8 cellular contexts compared by ENCODE assay signal in the genomic region with DNA sequence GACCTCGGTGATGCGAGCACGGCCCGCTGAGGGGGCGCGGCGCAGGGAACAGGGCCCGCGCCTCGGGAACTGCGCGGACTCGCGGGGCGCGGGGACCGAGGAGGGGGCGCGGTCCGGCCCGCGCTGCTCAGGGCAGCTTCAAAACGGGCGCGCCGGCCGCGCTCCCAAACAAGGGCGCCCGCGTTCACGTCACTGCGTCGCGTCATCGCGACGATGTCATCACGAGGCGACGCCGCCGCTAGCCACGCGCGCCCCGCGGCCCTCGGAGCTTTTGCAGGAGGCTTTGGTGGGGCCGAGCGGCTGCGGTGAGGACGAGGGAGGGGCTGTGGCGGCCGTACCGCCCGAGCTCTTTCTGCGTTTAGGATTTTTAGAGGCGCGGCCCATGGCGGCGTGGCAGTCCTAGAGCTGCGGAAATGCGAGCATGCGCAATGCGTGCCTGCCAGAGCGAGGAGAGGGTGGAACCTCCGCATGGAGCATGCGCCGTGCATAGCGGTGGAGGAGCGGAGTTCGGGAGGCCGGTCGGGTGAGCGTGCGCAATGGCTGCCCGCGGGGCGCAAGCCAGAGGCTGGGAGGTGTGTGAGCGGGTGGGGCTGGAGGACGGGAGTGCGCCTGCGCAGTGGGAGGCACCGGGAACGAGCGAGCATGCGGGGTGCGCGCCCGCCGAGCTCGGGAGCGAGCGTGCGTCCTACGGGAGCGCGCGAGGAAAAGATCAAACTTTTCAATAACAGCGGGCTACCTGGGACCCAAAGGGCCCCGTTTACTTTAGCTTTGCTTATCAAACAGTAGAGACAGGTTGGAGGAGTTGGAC. TPM values are rescaled to one million over a fixed set of nuclear protein-coding genes. Genes with fewer than 3 reads are reported as not detected.
DNase-seq lines count a peak whose midpoint lies in the region; ATAC-seq and TF ChIP-seq lines count a peak whose summit lies in the region.

A gene with protein sequence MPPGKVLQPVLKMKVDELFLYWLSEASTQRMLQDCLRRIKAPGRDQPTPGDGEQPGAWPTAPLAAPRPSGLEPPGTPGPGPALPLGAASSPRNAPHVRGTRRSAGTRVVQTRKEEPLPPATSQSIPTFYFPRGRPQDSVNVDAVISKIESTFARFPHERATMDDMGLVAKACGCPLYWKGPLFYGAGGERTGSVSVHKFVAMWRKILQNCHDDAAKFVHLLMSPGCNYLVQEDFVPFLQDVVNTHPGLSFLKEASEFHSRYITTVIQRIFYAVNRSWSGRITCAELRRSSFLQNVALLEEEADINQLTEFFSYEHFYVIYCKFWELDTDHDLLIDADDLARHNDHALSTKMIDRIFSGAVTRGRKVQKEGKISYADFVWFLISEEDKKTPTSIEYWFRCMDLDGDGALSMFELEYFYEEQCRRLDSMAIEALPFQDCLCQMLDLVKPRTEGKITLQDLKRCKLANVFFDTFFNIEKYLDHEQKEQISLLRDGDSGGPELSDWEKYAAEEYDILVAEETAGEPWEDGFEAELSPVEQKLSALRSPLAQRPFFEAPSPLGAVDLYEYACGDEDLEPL (minus strand): TSS at position 140 of the 808 bp plus-strand sequence. CDS start 216 bp downstream, outside the sequence.

- 0% methylated on average over 17 of the region's 102 CpGs; no CpG with 5 or more reads in 1 of the 2 experiments for WGBS in IMR-90 (ENCODE audit: extremely low coverage in 2 of 2, insufficient read length in 1 of 2), 2 experiments

- peak within 1 kb of the TSS; percentile 97 for H3K14ac ChIP-seq in IMR-90 (replicated peaks; ENCODE audit: low read depth, low read length)

- H2AFZ ChIP-seq in IMR-90 (replicated peaks; ENCODE audit: low read length, poor library complexity), result peak within 1 kb of the TSS; percentile 98

- peaks cover 0 to 14% of the 10 kb centered on the region in 2 experiments; a peak in 1 of 4 replicates for H3K79me1 ChIP-seq in IMR-90 (ENCODE audit: low read depth in 1 of 2, low read length in 2 of 2)

- H4K8ac ChIP-seq in IMR-90 (ENCODE audit: low read depth in 2 of 2, low read length in 2 of 2), result peak within 1 kb of the TSS; percentile 76 to 98

- peak within 1 kb of the TSS; percentile 95 for H3K56ac ChIP-seq in IMR-90 (ENCODE audit: extremely low read depth, insufficient read depth, low read length)

- CTCF ChIA-PET in CD4-positive, alpha-beta memory T cell (lab: Charles Lee; ENCODE audit: partially characterized antibody), result no interaction called here
- CTCF ChIA-PET in IMR-90 (lab: Yijun Ruan, JAX), result no interaction called here
- CTCF ChIA-PET in naive thymus-derived CD4-positive, alpha-beta T cell (lab: Charles Lee), result no interaction called here

- POLR2A ChIA-PET in CD4-positive, alpha-beta memory T cell (lab: Charles Lee; ENCODE audit: partially characterized antibody), result no interaction called here
- POLR2A ChIA-PET in IMR-90 (lab: Charles Lee; ENCODE audit: unreplicated experiment), result no interaction called here
- POLR2A ChIA-PET in naive thymus-derived CD4-positive, alpha-beta T cell (lab: Charles Lee), result no interaction called here

- H3K4me3 ChIP-seq in CD4-positive, alpha-beta memory T cell (ENCODE audit: low read length in 2 of 2), result peak within 1 kb of the TSS; percentile 29 to 99
- peak within 1 kb of the TSS; percentile 76 for H3K4me3 ChIP-seq in IMR-90 (ENCODE audit: insufficient read depth, low read depth, low read length)
- peak within 1 kb of the TSS; percentile 99 for H3K4me3 ChIP-seq in naive thymus-derived CD4-positive, alpha-beta T cell (ENCODE audit: low read length)

- ATAC-seq in GM21515 (IDR thresholded peaks at IDR 0.05; ENCODE audit: unreplicated experiment), result peak; percentile 92
- ATAC-seq in IMR-90 (ENCODE audit: low read depth), result peak; percentile 99
- peak; percentile 100 for ATAC-seq in esophagus mucosa
- ATAC-seq in naive thymus-derived CD4-positive, alpha-beta T cell, result peak; percentile 93
- ATAC-seq in stimulated activated naive CD8-positive, alpha-beta T cell treated with anti-CD3 and anti-CD28 coated beads, Interleukin-15, Interleukin-2, amounts not matched to agents 100 U/mL and 50 U/mL, for 24 hours, result peak; percentile 96

- peak; percentile 98 to 100 (median 99) for DNase-seq in CD4-positive, alpha-beta memory T cell
- DNase-seq in IMR-90, result peak; percentile 98
- DNase-seq in activated CD8-positive, alpha-beta memory T cell treated with anti-CD3 and anti-CD28 coated beads, Interleukin-2, amount 50 U/mL, for 4 hours, result peak; percentile 97
- peak; percentile 98 to 100 (median 99) for DNase-seq in naive thymus-derived CD4-positive, alpha-beta T cell
- DNase-seq in stimulated activated naive CD8-positive, alpha-beta T cell treated with anti-CD3 and anti-CD28 coated beads, Interleukin-15, Interleukin-2, amounts not matched to agents 100 U/mL and 50 U/mL, for 24 hours, result peak; percentile 99
- no peak for DNase-seq in DMS79 (lab: John Stamatoyannopoulos, UW)

- H3K23ac ChIP-seq in IMR-90 (ENCODE audit: low read depth, low read length), result peak within 1 kb of the TSS; percentile 90; the same call in 1 of the 2 replicates

- peak within 1 kb of the TSS; percentile 85 to 96 (median 91) for H3K4me3 Mint-ChIP-seq in CD4-positive, alpha-beta memory T cell
- H3K4me3 Mint-ChIP-seq in naive thymus-derived CD4-positive, alpha-beta T cell, result peak within 1 kb of the TSS; percentile 84 to 96 (median 93)

- peak within 1 kb of the TSS; percentile 100 for H3K27ac ChIP-seq in CD4-positive, alpha-beta memory T cell (ENCODE audit: low read depth, low read length)
- peak within 1 kb of the TSS; percentile 97 for H3K27ac ChIP-seq in IMR-90 (ENCODE audit: insufficient read depth, low read length)
- H3K27ac ChIP-seq in naive thymus-derived CD4-positive, alpha-beta T cell (ENCODE audit: low read depth, low read length), result peak within 1 kb of the TSS; percentile 100

- peaks cover 0 to 4% of the 10 kb centered on the region in 2 donors for H3K36me3 Mint-ChIP-seq in CD4-positive, alpha-beta memory T cell
- H3K36me3 Mint-ChIP-seq in naive thymus-derived CD4-positive, alpha-beta T cell, result peaks cover 0 to 8% (median 2%) of the 10 kb centered on the region in 5 donors

- H4K91ac ChIP-seq in IMR-90 (ENCODE audit: insufficient read depth, low read depth, low read length), result peak within 1 kb of the TSS; percentile 97

- dilution Hi-C loops in IMR-90 (cut with HindIII; ENCODE audit: low sequenced_read_pairs, unreplicated experiment), result no loop called here

- H3K4me1 Mint-ChIP-seq in CD4-positive, alpha-beta memory T cell, result peaks cover 9 to 11% (median 10%) of the 10 kb centered on the region in 4 donors
- H3K4me1 Mint-ChIP-seq in naive thymus-derived CD4-positive, alpha-beta T cell, result peaks cover 0 to 20% (median 9%) of the 10 kb centered on the region in 7 donors

- no TSS peak for BruUV-seq in IMR-90 (replicated peaks; lab: Mats Ljungman, UMichigan)

- 0 out of 2 replicates have a peak within 1 kb of the TSS, but pooled peaks have one; percentile 49 for H2AK5ac ChIP-seq in IMR-90 (ENCODE audit: low read depth, low read length)

- peak; percentile 90 for TF ChIP-seq POLR2A in IMR-90 (IDR thresholded peaks at IDR 0.05; ENCODE audit: low read depth, low read length)

- H2BK5ac ChIP-seq in IMR-90 (ENCODE audit: low read depth, low read length, poor library complexity, severe bottlenecking), result peak within 1 kb of the TSS; percentile 96

- peaks cover 0 to 1% of the 10 kb centered on the region in 2 donors for H3K27me3 Mint-ChIP-seq in CD4-positive, alpha-beta memory T cell
- H3K27me3 Mint-ChIP-seq in naive thymus-derived CD4-positive, alpha-beta T cell, result peaks cover 0 to 5% (median 0%) of the 10 kb centered on the region in 5 donors

- H3K4me1 ChIP-seq in CD4-positive, alpha-beta memory T cell (ENCODE audit: insufficient read depth, low read length), result peaks cover 6% of the 10 kb centered on the region
- H3K4me1 ChIP-seq in IMR-90 (ENCODE audit: control insufficient read depth, insufficient read depth, low read length), result no peaks in the 10 kb centered on the region
- peaks cover 4 to 5% of the 10 kb centered on the region in 2 donors for H3K4me1 ChIP-seq in naive thymus-derived CD4-positive, alpha-beta T cell (ENCODE audit: control insufficient read depth in 2 of 2, insufficient read depth in 2 of 2, low read length in 2 of 2)

- peak within 1 kb of the TSS; percentile 88 for H2AK9ac ChIP-seq in IMR-90 (replicated peaks; ENCODE audit: low read depth, low read length, poor library complexity)

- H4K5ac ChIP-seq in IMR-90 (ENCODE audit: low read depth, low read length), result peak within 1 kb of the TSS; percentile 91

- H3K27me3 ChIP-seq in CD4-positive, alpha-beta memory T cell (ENCODE audit: insufficient read depth, low read length), result no peaks in the 10 kb centered on the region
- no peaks in the 10 kb centered on the region for H3K27me3 ChIP-seq in IMR-90 (ENCODE audit: control insufficient read depth, insufficient read depth, low read length)
- no peaks in the 10 kb centered on the region for H3K27me3 ChIP-seq in naive thymus-derived CD4-positive, alpha-beta T cell (ENCODE audit: control insufficient read depth in 2 of 2, insufficient read depth in 2 of 2, low read length in 2 of 2)

- H3K4me2 ChIP-seq in IMR-90 (ENCODE audit: low read depth, low read length), result peak within 1 kb of the TSS; percentile 95

- no peaks in the 10 kb centered on the region for H3K9me1 ChIP-seq in IMR-90 (ENCODE audit: insufficient read depth, low read length)

- H2BK15ac ChIP-seq in IMR-90 (ENCODE audit: low read depth, low read length), result no peak within 1 kb of the TSS; the same call in 2 of the 3 replicates

- H3K9me3 ChIP-seq in CD4-positive, alpha-beta memory T cell (ENCODE audit: control insufficient read depth in 1 of 2, low read length in 2 of 2), result no peaks in the 10 kb centered on the region
- no peaks in the 10 kb centered on the region for H3K9me3 ChIP-seq in IMR-90 (ENCODE audit: control insufficient read depth, insufficient read depth, low read length)
- no peaks in the 10 kb centered on the region for H3K9me3 ChIP-seq in naive thymus-derived CD4-positive, alpha-beta T cell (ENCODE audit: control insufficient read depth in 2 of 3, low read length in 3 of 3)

- in situ Hi-C loops in IMR-90 (cut with MboI; ENCODE audit: low sequenced_read_pairs), result no loop called here

- H3K9ac ChIP-seq in IMR-90 (ENCODE audit: low read depth, low read length), result peak within 1 kb of the TSS; percentile 97

- peak within 1 kb of the TSS; percentile 98 for H3K4ac ChIP-seq in IMR-90 (ENCODE audit: low read depth, low read length)

- peak within 1 kb of the TSS; percentile 85; the same call in 1 of the 2 replicates for H3K18ac ChIP-seq in IMR-90 (ENCODE audit: low read depth, low read length)

- TF ChIP-seq CTCF in IMR-90 (conservative IDR thresholded peaks at IDR 0.05; ENCODE audit: low read depth, low read length), result no peak

- no peaks in the 10 kb centered on the region for H4K20me1 ChIP-seq in IMR-90 (ENCODE audit: insufficient read depth, low read length)

- intact Hi-C loops in CD4-positive, alpha-beta memory T cell (cut with micrococcal nuclease), result loop anchor here (1.0 to 10.0 kb wide), 4 partner anchors 30 to 1278 kb away; partner anchors contain the start of genes ASMTL and GTPBP6
- intact Hi-C loops in IMR-90 (cut with micrococcal nuclease), result no loop called here
- intact Hi-C loops in naive thymus-derived CD4-positive, alpha-beta T cell (cut with micrococcal nuclease), result loop anchor here (1.0 to 5.0 kb wide), 11 partner anchors 13 to 1275 kb away; partner anchors contain the start of genes GTPBP6 (in 2 of the 2) and ASMTL (in 1 of the 2)

- H2BK20ac ChIP-seq in IMR-90 (ENCODE audit: low read depth, low read length), result peak within 1 kb of the TSS; percentile 43; the same call in 1 of the 2 replicates

- H3K27ac Mint-ChIP-seq in CD4-positive, alpha-beta memory T cell, result peak within 1 kb of the TSS; percentile 92 to 100 (median 98)
- peak within 1 kb of the TSS; percentile 96 to 99 (median 99) for H3K27ac Mint-ChIP-seq in naive thymus-derived CD4-positive, alpha-beta T cell

- TF ChIP-seq RAD21 in IMR-90 (IDR thresholded peaks at IDR 0.05; ENCODE audit: low read length), result no peak

- H2BK120ac ChIP-seq in IMR-90 (ENCODE audit: low read depth, low read length), result peak within 1 kb of the TSS; percentile 96

- H3K9me3 Mint-ChIP-seq in CD4-positive, alpha-beta memory T cell, result peaks cover 0 to 6% (median 0%) of the 10 kb centered on the region in 8 donors
- H3K9me3 Mint-ChIP-seq in naive thymus-derived CD4-positive, alpha-beta T cell, result peaks cover 0 to 7% (median 0%) of the 10 kb centered on the region in 11 donors

- no peaks in the 10 kb centered on the region for H3K36me3 ChIP-seq in CD4-positive, alpha-beta memory T cell (ENCODE audit: insufficient read depth, low read length)
- no peaks in the 10 kb centered on the region for H3K36me3 ChIP-seq in IMR-90 (ENCODE audit: control insufficient read depth, insufficient read depth, low read length)
- peaks cover 0 to 3% (median 0%) of the 10 kb centered on the region in 3 experiments for H3K36me3 ChIP-seq in naive thymus-derived CD4-positive, alpha-beta T cell (ENCODE audit: control insufficient read depth in 2 of 3, insufficient read depth in 3 of 3, low read length in 3 of 3)

RNA-seq across cellular contexts. Expression of the gene that starts here (rescaled TPM):
- total RNA-seq in CD4-positive, alpha-beta memory T cell, result 10 to 100 TPM; 42.3 to 45.2 TPM
- 1 to 10 TPM; 8.0 to 8.4 TPM for polyA plus RNA-seq in CD4-positive, alpha-beta memory T cell
- total RNA-seq in IMR-90 (2012; rRNA removed) (11.1 and 13.3 TPM in 2 replicates), esophagus mucosa (13.8 TPM)
- 13.2 and 13.7 TPM in 2 replicates for polyA plus RNA-seq in IMR-90 (2012; rRNA removed)
- 9.1 and 13.3 TPM in 2 replicates for polyA plus RNA-seq in IMR-90 (2012; cell fraction: cytosol; rRNA removed)
- 52.7 and 142 TPM in 2 replicates for polyA plus RNA-seq in IMR-90 (2012; cell fraction: nucleus; rRNA removed; ENCODE audit: low replicate concordance)
- 10 to 100 TPM; 24.9 to 53.5 (median 32.5) TPM for total RNA-seq in naive thymus-derived CD4-positive, alpha-beta T cell
- polyA plus RNA-seq in naive thymus-derived CD4-positive, alpha-beta T cell, result 10 to 100 TPM in 1 of 2 donors, 1 to 10 TPM in 1; 7.3 to 13.8 TPM
